ENCODE assay signal across 1 cellular context in genomic region chr7:5670173-5670933, GRCh38.
TF ChIP-seq lines count a peak whose summit lies in the region.

No MANE protein-coding gene starts in this region.

TF ChIP-seq in liver, 16 proteins besides CTCF, POLR2A, EP300 and RAD21 (continued from another document):
- no peak for TF ChIP-seq YY1 (IDR thresholded peaks at IDR 0.05)
- TF ChIP-seq GABPA (IDR thresholded peaks at IDR 0.05 in 1 of 2, conservative IDR thresholded peaks at IDR 0.05 in 1 of 2): no peak
- TF ChIP-seq SP1 (IDR thresholded peaks at IDR 0.05): no peak
